Comparison of ENCODE assay signal across 10 cellular contexts in the genomic region with DNA sequence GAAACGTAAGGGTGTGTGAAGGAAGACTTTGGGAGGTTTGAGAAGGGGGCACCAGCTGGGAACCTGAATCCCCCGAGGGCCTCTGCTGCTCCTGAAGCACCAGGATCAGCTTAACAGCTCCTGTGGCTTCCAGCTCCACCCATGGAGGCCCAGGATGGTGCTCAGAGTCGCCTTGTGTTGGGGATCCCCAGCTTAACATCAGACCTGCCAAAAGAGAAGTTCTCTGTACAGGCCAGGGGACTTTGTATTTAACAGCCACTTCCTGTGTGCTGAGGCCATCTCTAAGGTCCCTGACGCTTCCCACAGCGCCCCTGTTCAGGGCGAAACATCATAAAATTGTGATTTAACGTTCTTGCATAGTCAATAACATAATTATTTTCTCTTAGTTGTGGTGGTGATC.
A peak's percentile ranks its signal among the peaks of the same experiment; 100 is the strongest.
DNase-seq lines count a peak whose midpoint lies in the region; ATAC-seq, FAIRE-seq and TF ChIP-seq lines count a peak whose summit lies in the region.
"Had no signal": no experiment of that assay in that cellular context is flagged by ENCODE, and none has a peak within 500 bp of the region (broad histone marks: within the 10 kb centered on the region; RNA-seq: fewer than 3 reads in every experiment).

No MANE protein-coding gene starts in this region.

- TF ChIP-seq CTCF in mesothelial cell of epicardium (IDR thresholded peaks at IDR 0.05; ENCODE audit: unreplicated experiment) (no peak), kidney (IDR thresholded peaks at IDR 0.05; ENCODE audit: borderline replicate concordance, extremely low read depth, insufficient read depth) (no peak)

- no peak overlapping the region for H3K9ac ChIP-seq in kidney (ENCODE audit: low read length in 2 of 2)

- peaks cover 8% of the 10 kb centered on the region for H3K9me3 Mint-ChIP-seq in mesothelial cell of epicardium

- peak; percentile 87 for ATAC-seq in GM21529 (IDR thresholded peaks at IDR 0.05; ENCODE audit: unreplicated experiment)
- ATAC-seq in HG03565 (IDR thresholded peaks at IDR 0.05; ENCODE audit: unreplicated experiment), result peak; percentile 85

- FAIRE-seq in GM18507 (lab: Jason Lieb, UNC), result peak; percentile 57
- FAIRE-seq in kidney (lab: Jason Lieb, UNC), result no peak

- H3K27ac Mint-ChIP-seq in mesothelial cell of epicardium, result peak overlapping the region; percentile 12

- intact Hi-C loops in kidney (cut with DNase I), result no loop called here
- intact Hi-C loops in posterior vena cava (cut with DNase I), result no loop called here

- H3K9me3 ChIP-seq in kidney (ENCODE audit: control insufficient read depth in 1 of 2, low read length in 2 of 2), result no peaks in the 10 kb centered on the region
- H3K9me3 ChIP-seq: ovary, thoracic aorta had no signal

- peaks cover 18% of the 10 kb centered on the region for H3K36me3 Mint-ChIP-seq in mesothelial cell of epicardium

- no peak overlapping the region for H3K4me3 Mint-ChIP-seq in mesothelial cell of epicardium

- peaks cover 0 to under 1% of the 10 kb centered on the region in 2 donors for H3K36me3 ChIP-seq in kidney (ENCODE audit: control insufficient read depth in 1 of 2, insufficient read depth in 2 of 2, low read length in 2 of 2)
- H3K36me3 ChIP-seq: ovary, thoracic aorta had no signal

- H3K4me1 Mint-ChIP-seq in mesothelial cell of epicardium, result peaks cover 15% of the 10 kb centered on the region

- no peak for DNase-seq in GM18507 (ENCODE audit: extremely low spot score, insufficient read length, low read depth)
- DNase-seq in mesothelial cell of epicardium (ENCODE audit: low spot score in 2 of 2, unreplicated experiment in 2 of 2), result no peak
- no peak for DNase-seq in dedifferentiated amniotic fluid mesenchymal stem cell (ENCODE audit: extremely low spot score)
- DNase-seq in SKM-1 (lab: John Stamatoyannopoulos, UW; ENCODE audit: unreplicated experiment), result no peak
- DNase-seq in kidney, result no peak
- no peak for DNase-seq in posterior vena cava (ENCODE audit: low spot score)
- DNase-seq: ovary had no signal

- no peak overlapping the region for H3K27ac ChIP-seq in kidney (ENCODE audit: low read depth in 2 of 2, low read length in 2 of 2)
- H3K27ac ChIP-seq: ovary, thoracic aorta had no signal

- peaks cover 8 to 12% of the 10 kb centered on the region in 2 donors for H3K4me1 ChIP-seq in kidney (ENCODE audit: control insufficient read depth in 1 of 2, insufficient read depth in 1 of 2, low read depth in 1 of 2, low read length in 2 of 2)

- H3K27me3 Mint-ChIP-seq in mesothelial cell of epicardium (ENCODE audit: low read depth), result no peaks in the 10 kb centered on the region

- H3K4me3 ChIP-seq in kidney (ENCODE audit: low read length in 2 of 2), result no peak overlapping the region
- H3K4me3 ChIP-seq: ovary, thoracic aorta had no signal
